Comparison of ENCODE assay signal across 13 cellular contexts in genomic region chr2:43114210-43114609, GRCh38.
A peak's percentile ranks its signal among the peaks of the same experiment; 100 is the strongest.
DNase-seq lines count a peak whose midpoint lies in the region; ATAC-seq, FAIRE-seq and TF ChIP-seq lines count a peak whose summit lies in the region.
"Had no signal": no experiment of that assay in that cellular context is flagged by ENCODE, and none has a peak within 500 bp of the region (broad histone marks: within the 10 kb centered on the region; RNA-seq: fewer than 3 reads in every experiment).

No MANE protein-coding gene starts in this region.

- intact Hi-C loops in transverse colon (cut with DNase I; ENCODE audit: low total_unique reads): no loop called here

- no peak overlapping the region for H3K27ac ChIP-seq in transverse colon
- H3K27ac ChIP-seq: colonic mucosa, lower lobe of right lung, parathyroid adenoma had no signal

- H3K4me1 ChIP-seq in transverse colon: peaks cover 0 to 23% (median 6%) of the 10 kb centered on the region in 4 donors
- H3K4me1 ChIP-seq: parathyroid adenoma had no signal

- no peak for FAIRE-seq in frontal cortex (lab: Jason Lieb, UNC)

- H3K4me3 ChIP-seq in transverse colon: no peak overlapping the region
- H3K4me3 ChIP-seq: colonic mucosa, lower lobe of right lung had no signal

- no peaks in the 10 kb centered on the region for H3K36me3 ChIP-seq in transverse colon
- H3K36me3 ChIP-seq: colonic mucosa, lower lobe of right lung had no signal

- no peak for ATAC-seq in GM18873 (IDR thresholded peaks at IDR 0.05; ENCODE audit: low FRiP score, unreplicated experiment)
- ATAC-seq: activated CD8-positive, alpha-beta T cell treated with anti-CD3 and anti-CD28 coated beads, Interleukin-2, amount 10 ng/mL, durations not matched to agents 7 days and 5 days; lower lobe of right lung had no signal

- no peak for TF ChIP-seq CTCF in transverse colon (IDR thresholded peaks at IDR 0.05)

- no peaks in the 10 kb centered on the region for H3K27me3 ChIP-seq in transverse colon
- H3K27me3 ChIP-seq: colonic mucosa had no signal

- no peak for TF ChIP-seq POLR2A in transverse colon (IDR thresholded peaks at IDR 0.05)

- DNase-seq in EL (peak; percentile 47), MV-4-11 (lab: John Stamatoyannopoulos, UW) (peak; percentile 21), astrocyte of the hippocampus (ENCODE audit: low read depth, low spot score) (peak; percentile 52), myocyte (ENCODE audit: low read depth) (peak; percentile 82), transverse colon (no peak), frontal cortex (ENCODE audit: low spot score in 2 of 2) (no peak), mesenteric fat pad (ENCODE audit: low spot score) (no peak)
- DNase-seq: activated CD8-positive, alpha-beta T cell treated with anti-CD3 and anti-CD28 coated beads, Interleukin-2, amount 10 ng/mL, durations not matched to agents 7 days and 5 days; colonic mucosa; DMS153; lower lobe of right lung had no signal

- TF ChIP-seq EP300 in transverse colon (IDR thresholded peaks at IDR 0.05; ENCODE audit: low read depth): no peak

- in situ Hi-C loops in transverse colon (cut with MboI; ENCODE audit: low pct_ligation_motif_present in 1 of 4, low pct_unique_long_range_greater_than_20kb in 1 of 4, low sequenced_read_pairs in 3 of 4): loop anchor here in 1 of 4 donors (25.0 kb wide), 1 partner anchor 373 kb away; no protein-coding TSS in a partner anchor

- no peaks in the 10 kb centered on the region for H3K9me3 ChIP-seq in transverse colon
- H3K9me3 ChIP-seq: colonic mucosa had no signal

Comparison
In these comparisons a context has a peak if more than half of its experiments do, and no peak if none do; other contexts are left out.
1. DNase-seq: peak in EL (single experiment), MV-4-11 (single experiment), astrocyte of the hippocampus (single experiment) and myocyte (single experiment); none in transverse colon (single experiment), frontal cortex (0 of 2) and mesenteric fat pad (single experiment).